In genomic region chr2:111519074-111519473, GRCh38 we compare ENCODE assay signal across 21 cellular contexts.
"Had no signal": no experiment of that assay in that cellular context is flagged by ENCODE, and none has a peak within 500 bp of the region (broad histone marks: within the 10 kb centered on the region; RNA-seq: fewer than 3 reads in every experiment).

No MANE protein-coding gene starts in this region.

- H3K27me3 ChIP-seq: foreskin keratinocyte, hepatocyte, ovary, right lobe of liver, suprapubic skin, transverse colon, vagina had no signal

- H3K27ac ChIP-seq: dorsolateral prefrontal cortex, epithelial cell of prostate, foreskin keratinocyte, hepatocyte, ovary, right lobe of liver, suprapubic skin, transverse colon, vagina had no signal

- H3K9me3 ChIP-seq: ovary, right lobe of liver, suprapubic skin, transverse colon, vagina had no signal

- H3K4me1 ChIP-seq: foreskin keratinocyte, suprapubic skin, vagina had no signal

- DNase-seq: activated CD4-positive, alpha-beta T cell treated with anti-CD3 and anti-CD28 coated beads, Interleukin-2, amount 10 ng/mL, durations not matched to agents 24 days and 14 days; activated CD8-positive, alpha-beta T cell treated with anti-CD3 and anti-CD28 coated beads for 36 hours; activated naive CD4-positive, alpha-beta T cell; activated naive CD8-positive, alpha-beta T cell treated with anti-CD3 and anti-CD28 coated beads for 36 hours; activated T-cell treated with anti-CD3 and anti-CD28 coated beads, Interleukin-2, amount 50 U/mL, for 1 hour; amniotic stem cell; dorsolateral prefrontal cortex; foreskin keratinocyte; ovary; right lobe of liver; small intestine; stimulated activated CD4-positive, alpha-beta T cell treated with anti-CD3 and anti-CD28 coated beads, Interleukin-15, amount 100 ng/mL, for 24 hours; stimulated activated CD4-positive, alpha-beta T cell treated with anti-CD3 and anti-CD28 coated beads, Interleukin-2, amount 100 ng/mL, for 48 hours; stimulated activated naive CD8-positive, alpha-beta T cell treated with anti-CD3 and anti-CD28 coated beads, Interleukin-15, amount 100 ng/mL, for 72 hours; transverse colon had no signal

- H3K36me3 ChIP-seq: ovary, right lobe of liver, suprapubic skin, transverse colon, vagina had no signal

- H3K4me3 ChIP-seq: dorsolateral prefrontal cortex, hepatocyte, lung, ovary, right lobe of liver, suprapubic skin, transverse colon, vagina had no signal

- ATAC-seq: activated CD8-positive, alpha-beta T cell treated with anti-CD3 and anti-CD28 coated beads for 36 hours; activated T-helper 17 cell treated with anti-CD3 and anti-CD28 coated beads, Interleukin-2, amount 50 U/mL, for 72 hours; foreskin keratinocyte; stimulated activated naive CD8-positive, alpha-beta T cell treated with anti-CD3 and anti-CD28 coated beads, Interleukin-15, amount 100 ng/mL, for 72 hours had no signal
